ENCODE assay signal across 8 cellular contexts in the genomic region with DNA sequence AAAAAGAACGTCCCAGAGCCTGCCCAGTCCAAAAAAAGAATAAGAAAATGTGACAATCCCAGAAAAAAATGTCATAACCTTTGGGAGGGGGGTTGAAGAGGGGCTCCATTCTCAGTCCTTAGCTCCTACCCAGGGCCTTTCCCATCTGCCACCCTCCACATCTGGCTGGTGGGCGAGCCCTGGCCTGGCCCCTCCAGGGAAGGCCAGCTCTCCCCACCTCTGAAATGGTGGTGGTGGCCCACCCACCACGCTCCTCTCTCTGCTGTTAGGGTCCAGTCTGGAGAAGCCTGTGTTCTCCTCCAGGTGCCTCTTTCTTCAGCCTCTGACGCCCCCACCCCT. TPM values are rescaled to one million over a fixed set of nuclear protein-coding genes. Genes with fewer than 3 reads are reported as not detected.
DNase-seq lines count a peak whose midpoint lies in the region; ATAC-seq and TF ChIP-seq lines count a peak whose summit lies in the region.

No MANE protein-coding gene starts in this region.

- no peak for DNase-seq in left ventricle myocardium inferior
- DNase-seq in left cardiac atrium: no peak
- DNase-seq in cardiac fibroblast (ENCODE audit: low read depth in 2 of 2): no peak
- DNase-seq in NCI-H146 treated with DMSO at 0.1 percent for 48 hours (lab: John Stamatoyannopoulos, UW; ENCODE audit: unreplicated experiment): no peak
- DNase-seq in germinal center (ENCODE audit: low spot score): no peak
- no peak for DNase-seq in NCI-H2107 treated with DMSO at 0.1 percent for 48 hours (lab: John Stamatoyannopoulos, UW; ENCODE audit: unreplicated experiment)

- H3K27me3 ChIP-seq in left ventricle myocardium inferior (ENCODE audit: low read depth) (peaks cover 3% of the 10 kb centered on the region), mucosa of stomach (ENCODE audit: control insufficient read depth, insufficient read depth, low read length) (peaks cover 34% of the 10 kb centered on the region)

- intact Hi-C loops in left ventricle myocardium inferior (cut with micrococcal nuclease): no loop called here
- intact Hi-C loops in left cardiac atrium (cut with DNase I): no loop called here

- H3K4me1 ChIP-seq in left ventricle myocardium inferior (peaks cover 46% of the 10 kb centered on the region), mucosa of stomach (ENCODE audit: control insufficient read depth, insufficient read depth, low read length) (peaks cover 14% of the 10 kb centered on the region)

- TF ChIP-seq CTCF in left ventricle myocardium inferior (IDR thresholded peaks at IDR 0.05; ENCODE audit: borderline replicate concordance) (no peak), cardiac fibroblast (IDR thresholded peaks at IDR 0.05; ENCODE audit: low read depth, low read length) (no peak)

- peak overlapping the region; percentile 85 for H3K27ac ChIP-seq in left ventricle myocardium inferior (replicated peaks)

- H3K9ac ChIP-seq in mucosa of stomach (ENCODE audit: low read length): peak overlapping the region; percentile 61

- H3K4me3 ChIP-seq in left ventricle myocardium inferior (peak overlapping the region; percentile 90), cardiac fibroblast (replicated peaks in 1 of 2; ENCODE audit: low read depth in 2 of 2, low read length in 2 of 2) (peak overlapping the region; percentile 67 to 76), mucosa of stomach (ENCODE audit: low read length) (no peak overlapping the region)

- no peak for ATAC-seq in left cardiac atrium
- ATAC-seq in GM21526 (IDR thresholded peaks at IDR 0.05; ENCODE audit: low FRiP score, unreplicated experiment): no peak

- H3K9me3 ChIP-seq in left ventricle myocardium inferior (replicated peaks) (no peaks in the 10 kb centered on the region), mucosa of stomach (ENCODE audit: control insufficient read depth, low read length) (no peaks in the 10 kb centered on the region)

- H3K36me3 ChIP-seq in left ventricle myocardium inferior (peaks cover under 1% of the 10 kb centered on the region), mucosa of stomach (ENCODE audit: control insufficient read depth, insufficient read depth, low read length) (no peaks in the 10 kb centered on the region)

RNA-seq across cellular contexts. Expression of gene RGS19, which starts 0.4 kb away (rescaled TPM):
- total RNA-seq in left ventricle myocardium inferior (6.1 TPM), left cardiac atrium (1 to 10 TPM; 9.7 to 10.0 TPM)

RNA-seq across cellular contexts. Expression of gene OPRL1, which starts 1.0 kb away (rescaled TPM):
- total RNA-seq in left ventricle myocardium inferior (0.52 TPM), left cardiac atrium (under 1 TPM; 0.71 to 0.97 TPM)

RNA-seq across cellular contexts. Expression of gene LKAAEAR1, which starts 5.3 kb away (rescaled TPM):
- not detected for total RNA-seq in left ventricle myocardium inferior
- under 1 TPM in 1 of 2 donors, not detected in 1; 0.41 TPM for total RNA-seq in left cardiac atrium

RNA-seq across cellular contexts. Expression of gene TCEA2, which starts 15.9 kb away (rescaled TPM):
- total RNA-seq in left ventricle myocardium inferior (38.9 TPM), left cardiac atrium (10 to 100 TPM; 44.7 to 46.4 TPM)

RNA-seq across cellular contexts. Expression of gene NPBWR2, which starts 28.5 kb away (rescaled TPM):
- not detected for total RNA-seq in left ventricle myocardium inferior
- total RNA-seq in left cardiac atrium: not detected
